Comparison of ENCODE assay signal across 37 cellular contexts in the genomic region with DNA sequence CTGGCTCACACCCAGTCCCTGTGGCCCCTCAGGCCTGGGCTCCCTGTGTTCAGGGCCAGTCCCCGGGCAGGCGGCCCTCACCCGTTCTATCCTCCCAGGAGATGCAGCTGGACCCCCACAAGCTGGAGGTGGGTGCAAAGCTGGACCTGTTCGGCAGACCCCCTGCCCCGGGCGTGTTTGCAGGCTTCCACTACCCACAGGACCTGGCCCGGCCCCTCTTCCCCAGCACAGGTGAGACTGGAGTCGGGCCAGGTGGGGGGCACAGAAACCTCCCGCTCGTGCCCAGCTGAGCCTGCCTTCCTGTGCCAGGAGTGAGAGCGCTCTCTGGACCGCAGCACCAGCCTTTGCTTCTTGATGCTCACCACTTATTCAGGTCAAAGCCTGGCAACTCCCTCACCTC. TPM values are rescaled to one million over a fixed set of nuclear protein-coding genes. Genes with fewer than 3 reads are reported as not detected.
"Had no signal": no experiment of that assay in that cellular context is flagged by ENCODE, and none has a peak within 500 bp of the region (broad histone marks: within the 10 kb centered on the region; RNA-seq: fewer than 3 reads in every experiment).

No MANE protein-coding gene starts in this region.

- H3K4me3 ChIP-seq: adrenal gland, ascending aorta, body of pancreas, breast epithelium, cardiac muscle cell had no signal

- H3K9me3 ChIP-seq: adrenal gland, ascending aorta, body of pancreas, breast epithelium had no signal

- H3K27me3 ChIP-seq: adrenal gland, ascending aorta, body of pancreas, brain microvascular endothelial cell, breast epithelium had no signal

- FAIRE-seq: astrocyte, bronchial epithelial cell had no signal

- DNase-seq: activated effector memory CD4-positive, alpha-beta T cell treated with Interleukin-2 at 50 U/mL for 16 hours; activated gamma-delta T cell; activated gamma-delta T cell treated with Interleukin-2 at 50 U/mL for 16 hours; activated naive CD4-positive, alpha-beta T cell; activated naive CD4-positive, alpha-beta T cell treated with anti-CD3 and anti-CD28 coated beads for 36 hours; activated naive CD4-positive, alpha-beta T cell treated with anti-CD3 and anti-CD28 coated beads, Interleukin-2, amount 10 ng/mL, durations not matched to agents 7 days and 5 days; activated naive CD4-positive, alpha-beta T cell treated with anti-CD3 and anti-CD28 coated beads, Interleukin-2, amount 50 U/mL, for 16 hours; activated naive CD4-positive, alpha-beta T cell treated with Interleukin-2 at 50 U/mL for 16 hours; activated naive CD8-positive, alpha-beta T cell treated with anti-CD3 and anti-CD28 coated beads for 36 hours; activated naive CD8-positive, alpha-beta T cell treated with anti-CD3 and anti-CD28 coated beads, Interleukin-2, amount 10 ng/mL, durations not matched to agents 7 days and 5 days; activated naive CD8-positive, alpha-beta T cell treated with anti-CD3 and anti-CD28 coated beads, Interleukin-2, amount 50 U/mL, for 24 hours; activated T-cell treated with anti-CD3 and anti-CD28 coated beads, Interleukin-2, amount 50 U/mL, for 1 hour; activated T-cell treated with anti-CD3 and anti-CD28 coated beads, Interleukin-2, amount 50 U/mL, for 24 hours; activated T-cell treated with anti-CD3 and anti-CD28 coated beads, Interleukin-2, amount 50 U/mL, for 4 hours; activated T-cell treated with anti-CD3 and anti-CD28 coated beads, Interleukin-2, amount 50 U/mL, for 48 hours; activated T-cell treated with anti-CD3 and anti-CD28 coated beads, Interleukin-2, amount 50 U/mL, for 72 hours; adrenal gland; amniotic stem cell; amygdala; anterior cingulate cortex; aorta; body of pancreas; brain microvascular endothelial cell; central memory CD4-positive, alpha-beta T cell; cerebellar nuclear complex had no signal

- H3K4me1 ChIP-seq: adrenal gland, ascending aorta, body of pancreas, breast epithelium had no signal

- ATAC-seq: activated naive CD4-positive, alpha-beta T cell treated with anti-CD3 and anti-CD28 coated beads, Interleukin-2, amount 50 U/mL, for 72 hours; activated naive CD8-positive, alpha-beta T cell treated with anti-CD3 and anti-CD28 coated beads, Interleukin-2, amount 50 U/mL, for 24 hours; activated T-cell treated with anti-CD3 and anti-CD28 coated beads, Interleukin-2, amount 50 U/mL, for 4 hours; activated T-cell treated with anti-CD3 and anti-CD28 coated beads, Interleukin-2, amount 50 U/mL, for 72 hours; activated T-helper 17 cell treated with anti-CD3 and anti-CD28 coated beads, Interleukin-2, amount 50 U/mL, for 72 hours; body of pancreas had no signal

- H3K27ac ChIP-seq: adrenal gland, ascending aorta, body of pancreas, brain microvascular endothelial cell, breast epithelium, cardiac muscle cell had no signal

RNA-seq across cellular contexts. Expression of gene LRCOL1, which starts 33.7 kb away (rescaled TPM):
- total RNA-seq: activated naive CD4-positive, alpha-beta T cell treated with anti-CD3 and anti-CD28 coated beads for 36 hours; activated naive CD4-positive, alpha-beta T cell treated with anti-CD3 and anti-CD28 coated beads, Interleukin-2, amount 50 U/mL, for 72 hours; activated naive CD8-positive, alpha-beta T cell treated with anti-CD3 and anti-CD28 coated beads for 36 hours; activated naive CD8-positive, alpha-beta T cell treated with anti-CD3 and anti-CD28 coated beads, Interleukin-2, amount 10 ng/mL, durations not matched to agents 7 days and 5 days; activated T-cell treated with anti-CD3 and anti-CD28 coated beads, Interleukin-2, amount 50 U/mL, for 4 hours; activated T-cell treated with anti-CD3 and anti-CD28 coated beads, Interleukin-2, amount 50 U/mL, for 72 hours; activated T-helper 1 cell treated with anti-CD3 and anti-CD28 coated beads, Interleukin-12 subunit alpha, Interleukin-12 subunit beta, Interleukin-2, Interleukin-4 antibody, amounts not matched to agents 30 ng/mL and 10 ng/mL and 1 ng/mL, durations not matched to agents 14 hours and 24 hours and 36 hours; activated T-helper 17 cell treated with anti-CD3 and anti-CD28 coated beads, Interleukin-2, amount 50 U/mL, for 72 hours; activated T-helper 2 cell treated with anti-CD3 and anti-CD28 coated beads, Interferon-gamma antibody, Interleukin-2, Interleukin-4, amounts not matched to agents 10 μg/mL and 5 μg/mL and 100 μg/mL, durations not matched to agents 14 hours and 24 hours and 36 hours; ascending aorta; astrocyte; body of pancreas; bronchial epithelial cell; cardiac muscle cell; cardiac septum; cerebellum; chondrocyte had no signal
- polyA plus RNA-seq: cardiac muscle cell had no signal

RNA-seq across cellular contexts. Expression of gene P2RX2, which starts 41.9 kb away (rescaled TPM):
- total RNA-seq: activated naive CD4-positive, alpha-beta T cell treated with anti-CD3 and anti-CD28 coated beads for 36 hours; activated naive CD4-positive, alpha-beta T cell treated with anti-CD3 and anti-CD28 coated beads, Interleukin-2, amount 50 U/mL, for 72 hours; activated naive CD8-positive, alpha-beta T cell treated with anti-CD3 and anti-CD28 coated beads for 36 hours; activated naive CD8-positive, alpha-beta T cell treated with anti-CD3 and anti-CD28 coated beads, Interleukin-2, amount 10 ng/mL, durations not matched to agents 7 days and 5 days; activated T-cell treated with anti-CD3 and anti-CD28 coated beads, Interleukin-2, amount 50 U/mL, for 4 hours; activated T-cell treated with anti-CD3 and anti-CD28 coated beads, Interleukin-2, amount 50 U/mL, for 72 hours; activated T-helper 1 cell treated with anti-CD3 and anti-CD28 coated beads, Interleukin-12 subunit alpha, Interleukin-12 subunit beta, Interleukin-2, Interleukin-4 antibody, amounts not matched to agents 30 ng/mL and 10 ng/mL and 1 ng/mL, durations not matched to agents 14 hours and 24 hours and 36 hours; activated T-helper 17 cell treated with anti-CD3 and anti-CD28 coated beads, Interleukin-2, amount 50 U/mL, for 72 hours; activated T-helper 2 cell treated with anti-CD3 and anti-CD28 coated beads, Interferon-gamma antibody, Interleukin-2, Interleukin-4, amounts not matched to agents 10 μg/mL and 5 μg/mL and 100 μg/mL, durations not matched to agents 14 hours and 24 hours and 36 hours; ascending aorta; astrocyte; bronchial epithelial cell; cardiac muscle cell; cardiac septum; cerebellum; chondrocyte had no signal
- polyA plus RNA-seq: aorta, cardiac muscle cell had no signal
